Comparison of ENCODE assay signal across 16 cellular contexts in the genomic region with DNA sequence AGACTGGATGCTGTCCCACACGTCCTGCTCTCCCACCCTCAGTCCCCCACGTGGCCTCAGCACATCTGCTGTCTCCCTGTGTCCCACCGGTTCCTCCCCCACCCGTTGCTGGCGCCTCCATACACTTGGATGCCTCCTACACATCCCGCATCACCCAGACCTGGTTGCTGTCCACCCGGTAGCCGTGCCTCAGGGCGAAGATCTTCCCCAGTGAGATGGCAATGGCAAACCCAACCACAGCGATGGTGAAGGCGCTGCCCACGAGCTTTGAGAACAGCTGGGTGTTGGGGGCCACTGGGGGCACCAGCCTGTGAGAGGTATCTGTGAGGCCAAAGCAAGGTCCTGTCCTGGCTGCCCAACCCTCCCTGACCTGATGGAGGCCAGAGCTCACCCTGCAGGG. TPM values are rescaled to one million over a fixed set of nuclear protein-coding genes. Genes with fewer than 3 reads are reported as not detected.
DNase-seq lines count a peak whose midpoint lies in the region; ATAC-seq and TF ChIP-seq lines count a peak whose summit lies in the region.
"Had no signal": no experiment of that assay in that cellular context is flagged by ENCODE, and none has a peak within 500 bp of the region (broad histone marks: within the 10 kb centered on the region; RNA-seq: fewer than 3 reads in every experiment).

No MANE protein-coding gene starts in this region.

- intact Hi-C loops in activated CD4-positive, alpha-beta T cell treated with anti-CD3 and anti-CD28 coated beads, Interleukin-2, amount 10 ng/mL, durations not matched to agents 24 days and 14 days (cut with micrococcal nuclease), result loop anchor here (10.0 kb wide), 1 partner anchor 326 kb away; the partner anchor contains the start of gene NME6
- intact Hi-C loops in activated CD4-positive, alpha-beta T cell treated with anti-CD3 and anti-CD28 coated beads for 36 hours (cut with DNase I, micrococcal nuclease), result no loop called here

- H3K4ac ChIP-seq in trophoblast cell (ENCODE audit: low read depth, low read length), result no peak overlapping the region

- no peak overlapping the region for H4K91ac ChIP-seq in trophoblast cell (ENCODE audit: low read depth, low read length)

- no peak overlapping the region for H3K4me3 Mint-ChIP-seq in activated CD4-positive, alpha-beta T cell treated with anti-CD3 and anti-CD28 coated beads, Interleukin-2, amount 10 ng/mL, durations not matched to agents 24 days and 14 days
- no peak overlapping the region for H3K4me3 Mint-ChIP-seq in activated CD4-positive, alpha-beta T cell treated with anti-CD3 and anti-CD28 coated beads for 36 hours
- H3K4me3 Mint-ChIP-seq in memory B cell, result no peak overlapping the region
- H3K4me3 Mint-ChIP-seq: GM23338, H9 had no signal

- H3K79me1 ChIP-seq in trophoblast cell (ENCODE audit: low read length), result peaks cover 8% of the 10 kb centered on the region

- H3K79me2 ChIP-seq in trophoblast cell (ENCODE audit: control insufficient read depth, insufficient read depth, low read length, poor library complexity), result peaks cover 7% of the 10 kb centered on the region

- peak overlapping the region; percentile 41 for H3K27ac Mint-ChIP-seq in activated CD4-positive, alpha-beta T cell treated with anti-CD3 and anti-CD28 coated beads, Interleukin-2, amount 10 ng/mL, durations not matched to agents 24 days and 14 days
- no peak overlapping the region for H3K27ac Mint-ChIP-seq in activated CD4-positive, alpha-beta T cell treated with anti-CD3 and anti-CD28 coated beads for 36 hours
- H3K27ac Mint-ChIP-seq in memory B cell, result peak overlapping the region; percentile 48
- H3K27ac Mint-ChIP-seq: CD4-positive, alpha-beta T cell; GM23338 had no signal

- H2AFZ ChIP-seq in trophoblast cell (ENCODE audit: insufficient read depth, low read length, poor library complexity), result no peak overlapping the region
- H2AFZ ChIP-seq: GM23338 had no signal

- DNase-seq in activated CD4-positive, alpha-beta T cell treated with anti-CD3 and anti-CD28 coated beads, Interleukin-2, amount 10 ng/mL, durations not matched to agents 24 days and 14 days, result no peak
- DNase-seq in activated CD4-positive, alpha-beta T cell treated with anti-CD3 and anti-CD28 coated beads for 36 hours, result no peak
- DNase-seq in RWPE1 (ENCODE audit: low spot score), result no peak
- DNase-seq in memory B cell (ENCODE audit: low spot score in 2 of 2), result no peak
- DNase-seq in trophoblast cell, result peak; percentile 45 to 70
- DNase-seq in SIG-M5 (lab: John Stamatoyannopoulos, UW), result no peak
- no peak for DNase-seq in NCI-H510A treated with DMSO at 0.1 percent for 48 hours (lab: John Stamatoyannopoulos, UW)
- DNase-seq: AML-193; Caco-2; CD4-positive, alpha-beta T cell; H9 had no signal

- H3K4me1 ChIP-seq in trophoblast cell (ENCODE audit: control insufficient read depth in 1 of 2, insufficient read depth in 2 of 2, low read length in 2 of 2), result peaks cover 0 to 8% of the 10 kb centered on the region in 2 experiments

- ATAC-seq in activated CD4-positive, alpha-beta T cell treated with anti-CD3 and anti-CD28 coated beads for 36 hours, result no peak
- ATAC-seq in memory B cell (ENCODE audit: low read depth), result no peak
- ATAC-seq: A549, GM23338 had no signal

- no peak overlapping the region for H3K9ac ChIP-seq in trophoblast cell (ENCODE audit: low read length)

- no peak for TF ChIP-seq CTCF in RWPE1 (conservative IDR thresholded peaks at IDR 0.05; ENCODE audit: low read depth)

- H3K27me3 ChIP-seq in trophoblast cell (ENCODE audit: insufficient read depth, low read length), result no peaks in the 10 kb centered on the region

- H3K23ac ChIP-seq in trophoblast cell (ENCODE audit: low read length), result no peak overlapping the region

- H3K9me3 ChIP-seq in trophoblast cell (ENCODE audit: insufficient read depth, low read depth, low read length), result peaks cover 2% of the 10 kb centered on the region
- H3K9me3 ChIP-seq: A549, Caco-2 had no signal

- no peak overlapping the region for H3K4me2 ChIP-seq in trophoblast cell (ENCODE audit: low read length)
- H3K4me2 ChIP-seq: A549, GM23338 had no signal

- no peaks in the 10 kb centered on the region for H3K9me3 Mint-ChIP-seq in activated CD4-positive, alpha-beta T cell treated with anti-CD3 and anti-CD28 coated beads, Interleukin-2, amount 10 ng/mL, durations not matched to agents 24 days and 14 days
- no peaks in the 10 kb centered on the region for H3K9me3 Mint-ChIP-seq in activated CD4-positive, alpha-beta T cell treated with anti-CD3 and anti-CD28 coated beads for 36 hours (ENCODE audit: low read depth)
- H3K9me3 Mint-ChIP-seq in memory B cell, result no peaks in the 10 kb centered on the region
- H3K9me3 Mint-ChIP-seq: CD4-positive, alpha-beta T cell; GM23338; H9 had no signal

- H3K36me3 ChIP-seq in trophoblast cell (ENCODE audit: control insufficient read depth in 1 of 2, insufficient read depth in 2 of 2, low read length in 2 of 2), result peaks cover 70 to 74% of the 10 kb centered on the region in 2 experiments

- no peak overlapping the region for H2AK5ac ChIP-seq in trophoblast cell (ENCODE audit: low read length)

- no peaks in the 10 kb centered on the region for H3K27me3 Mint-ChIP-seq in activated CD4-positive, alpha-beta T cell treated with anti-CD3 and anti-CD28 coated beads, Interleukin-2, amount 10 ng/mL, durations not matched to agents 24 days and 14 days
- H3K27me3 Mint-ChIP-seq in activated CD4-positive, alpha-beta T cell treated with anti-CD3 and anti-CD28 coated beads for 36 hours, result no peaks in the 10 kb centered on the region
- H3K27me3 Mint-ChIP-seq in memory B cell, result no peaks in the 10 kb centered on the region
- H3K27me3 Mint-ChIP-seq: CD4-positive, alpha-beta T cell had no signal

- peaks cover 14% of the 10 kb centered on the region for H3K4me1 Mint-ChIP-seq in activated CD4-positive, alpha-beta T cell treated with anti-CD3 and anti-CD28 coated beads, Interleukin-2, amount 10 ng/mL, durations not matched to agents 24 days and 14 days
- H3K4me1 Mint-ChIP-seq in activated CD4-positive, alpha-beta T cell treated with anti-CD3 and anti-CD28 coated beads for 36 hours, result peaks cover 10% of the 10 kb centered on the region
- H3K4me1 Mint-ChIP-seq in memory B cell, result peaks cover 6% of the 10 kb centered on the region

- POLR2A ChIA-PET in activated CD4-positive, alpha-beta T cell treated with anti-CD3 and anti-CD28 coated beads for 36 hours (lab: Charles Lee), result interaction anchor here (0.5 kb wide), 1 partner anchor 14 kb away, joined by 4 read pairs; no protein-coding TSS in a partner anchor
- POLR2A ChIA-PET in RWPE1 (lab: Yijun Ruan, JAX; ENCODE audit: low non-redundant PET), result no interaction called here

- H2BK120ac ChIP-seq in trophoblast cell (ENCODE audit: insufficient read depth, low read length, poor library complexity), result no peak overlapping the region

- no peak overlapping the region for H3K14ac ChIP-seq in trophoblast cell (ENCODE audit: low read length)

- CTCF ChIA-PET in activated CD4-positive, alpha-beta T cell treated with anti-CD3 and anti-CD28 coated beads for 36 hours (lab: Charles Lee), result interaction anchor here (0.6 to 0.7 kb wide), 2 partner anchors 21 to 304 kb away, joined by 3 to 4 read pairs; no protein-coding TSS in a partner anchor
- CTCF ChIA-PET in RWPE1 (lab: Yijun Ruan, JAX), result no interaction called here

- peak overlapping the region; percentile 89 for H3K27ac ChIP-seq in RWPE1
- no peak overlapping the region for H3K27ac ChIP-seq in trophoblast cell (ENCODE audit: low read depth, low read length)
- H3K27ac ChIP-seq: 22Rv1, A549, C4-2B had no signal

- H4K8ac ChIP-seq in trophoblast cell (ENCODE audit: low read depth, low read length), result no peak overlapping the region

- no peak overlapping the region for H3K18ac ChIP-seq in trophoblast cell (ENCODE audit: low read length)

- peaks cover 38% of the 10 kb centered on the region for H3K36me3 Mint-ChIP-seq in activated CD4-positive, alpha-beta T cell treated with anti-CD3 and anti-CD28 coated beads, Interleukin-2, amount 10 ng/mL, durations not matched to agents 24 days and 14 days (ENCODE audit: low read depth)
- peaks cover 28% of the 10 kb centered on the region for H3K36me3 Mint-ChIP-seq in activated CD4-positive, alpha-beta T cell treated with anti-CD3 and anti-CD28 coated beads for 36 hours (ENCODE audit: low read depth)
- H3K36me3 Mint-ChIP-seq in memory B cell, result peaks cover 5% of the 10 kb centered on the region

- H4K12ac ChIP-seq in trophoblast cell (ENCODE audit: low read depth, low read length), result no peak overlapping the region

- H2BK12ac ChIP-seq in trophoblast cell (ENCODE audit: low read length), result no peak overlapping the region

- H3K4me3 ChIP-seq in trophoblast cell (ENCODE audit: low read depth, low read length), result no peak overlapping the region
- H3K4me3 ChIP-seq: A549, GM23338 had no signal

- no CpG with 5 or more reads among the region's 12 CpGs for WGBS in trophoblast cell (ENCODE audit: extremely low coverage, insufficient coverage, insufficient read length)

- H2BK5ac ChIP-seq in trophoblast cell (ENCODE audit: low read depth, low read length, poor library complexity), result no peak overlapping the region

RNA-seq across cellular contexts. Expression of gene SLC26A6, which starts 4.4 kb away (rescaled TPM):
- total RNA-seq in activated CD4-positive, alpha-beta T cell treated with anti-CD3 and anti-CD28 coated beads, Interleukin-2, amount 10 ng/mL, durations not matched to agents 24 days and 14 days, result 57.2 and 58.2 TPM in 2 replicates
- 10 to 100 TPM; 35.0 to 38.5 TPM for total RNA-seq in activated CD4-positive, alpha-beta T cell treated with anti-CD3 and anti-CD28 coated beads for 36 hours
- 27.3 and 27.9 TPM in 2 replicates for polyA plus RNA-seq in trophoblast cell (2013)

RNA-seq across cellular contexts. Expression of gene TMEM89, which starts 9.3 kb away (rescaled TPM):
- total RNA-seq in activated CD4-positive, alpha-beta T cell treated with anti-CD3 and anti-CD28 coated beads, Interleukin-2, amount 10 ng/mL, durations not matched to agents 24 days and 14 days, result 0.64 and 0.89 TPM in 2 replicates
- under 1 TPM in 1 of 2 experiments, not detected in 1; 0.30 TPM for total RNA-seq in activated CD4-positive, alpha-beta T cell treated with anti-CD3 and anti-CD28 coated beads for 36 hours
- not detected in 2 replicates for polyA plus RNA-seq in trophoblast cell (2013)
- total RNA-seq: Caco-2; CD4-positive, alpha-beta T cell; GM23338 had no signal
- polyA plus RNA-seq: A549, BJ, GM23338 had no signal

RNA-seq across cellular contexts. Expression of gene UQCRC1, which starts 21.4 kb away (rescaled TPM):
- 224 and 235 TPM in 2 replicates for total RNA-seq in activated CD4-positive, alpha-beta T cell treated with anti-CD3 and anti-CD28 coated beads, Interleukin-2, amount 10 ng/mL, durations not matched to agents 24 days and 14 days
- total RNA-seq in activated CD4-positive, alpha-beta T cell treated with anti-CD3 and anti-CD28 coated beads for 36 hours, result 100 to 1,000 TPM; 205 to 231 TPM
- 164 and 166 TPM in 2 replicates for polyA plus RNA-seq in trophoblast cell (2013)

RNA-seq across cellular contexts. Expression of gene CELSR3, which starts 31.9 kb away (rescaled TPM):
- total RNA-seq in activated CD4-positive, alpha-beta T cell treated with anti-CD3 and anti-CD28 coated beads, Interleukin-2, amount 10 ng/mL, durations not matched to agents 24 days and 14 days, result 14.5 and 15.2 TPM in 2 replicates
- 1 to 10 TPM; 7.9 to 8.1 TPM for total RNA-seq in activated CD4-positive, alpha-beta T cell treated with anti-CD3 and anti-CD28 coated beads for 36 hours
- polyA plus RNA-seq in trophoblast cell (2013), result 3.5 TPM in 2 replicates

RNA-seq across cellular contexts. Expression of gene COL7A1, which starts 35.7 kb away (rescaled TPM):
- total RNA-seq in activated CD4-positive, alpha-beta T cell treated with anti-CD3 and anti-CD28 coated beads, Interleukin-2, amount 10 ng/mL, durations not matched to agents 24 days and 14 days, result 0.56 and 0.62 TPM in 2 replicates
- total RNA-seq in activated CD4-positive, alpha-beta T cell treated with anti-CD3 and anti-CD28 coated beads for 36 hours, result under 1 TPM; 0.65 to 0.85 TPM
- polyA plus RNA-seq in trophoblast cell (2013), result 23.1 and 26.0 TPM in 2 replicates

Comparison
In these comparisons a context has a peak if more than half of its experiments do, and no peak if none do; other contexts are left out.
1. DNase-seq: peak in trophoblast cell (2 of 2); none in activated CD4-positive, alpha-beta T cell treated with anti-CD3 and anti-CD28 coated beads, Interleukin-2, amount 10 ng/mL, durations not matched to agents 24 days and 14 days (single experiment), activated CD4-positive, alpha-beta T cell treated with anti-CD3 and anti-CD28 coated beads for 36 hours (single experiment), RWPE1 (single experiment), memory B cell (0 of 2), SIG-M5 (single experiment) and NCI-H510A treated with DMSO at 0.1 percent for 48 hours (single experiment).